22 cellular contexts compared by ENCODE assay signal in genomic region chr16:54207837-54208236, GRCh38.
"Had no signal": no experiment of that assay in that cellular context is flagged by ENCODE, and none has a peak within 500 bp of the region (broad histone marks: within the 10 kb centered on the region; RNA-seq: fewer than 3 reads in every experiment).

No MANE protein-coding gene starts in this region.

- H3K4me1 ChIP-seq: adrenal gland, Peyer's patch had no signal

- H3K27ac ChIP-seq: adrenal gland, Peyer's patch, VCaP had no signal

- H3K36me3 Mint-ChIP-seq: activated naive CD4-positive, alpha-beta T cell treated with anti-CD3 and anti-CD28 coated beads, Interleukin-2, amount 10 ng/mL, durations not matched to agents 7 days and 5 days; activated naive CD8-positive, alpha-beta T cell treated with anti-CD3 and anti-CD28 coated beads for 36 hours had no signal

- H3K36me3 ChIP-seq: adrenal gland, Peyer's patch had no signal

- H3K27me3 ChIP-seq: adrenal gland, Peyer's patch had no signal

- H3K9me3 ChIP-seq: adrenal gland, Peyer's patch had no signal

- H3K4me3 Mint-ChIP-seq: activated CD4-positive, alpha-beta T cell treated with anti-CD3 and anti-CD28 coated beads for 36 hours; activated CD8-positive, alpha-beta T cell treated with anti-CD3 and anti-CD28 coated beads for 36 hours; activated naive CD4-positive, alpha-beta T cell treated with anti-CD3 and anti-CD28 coated beads, Interleukin-2, amount 10 ng/mL, durations not matched to agents 7 days and 5 days; activated naive CD8-positive, alpha-beta T cell treated with anti-CD3 and anti-CD28 coated beads for 36 hours; activated T-cell treated with anti-CD3 and anti-CD28 coated beads, Interleukin-2, amount 50 U/mL, for 72 hours had no signal

- DNase-seq: activated CD4-positive, alpha-beta T cell treated with anti-CD3 and anti-CD28 coated beads for 36 hours; activated CD4-positive, CD25-positive, alpha-beta regulatory T cell; activated CD8-positive, alpha-beta memory T cell treated with anti-CD3 and anti-CD28 coated beads, Interleukin-2, amount 50 U/mL, for 4 hours; activated CD8-positive, alpha-beta T cell treated with anti-CD3 and anti-CD28 coated beads for 36 hours; activated gamma-delta T cell treated with Interleukin-2 at 50 U/mL for 16 hours; activated naive CD4-positive, alpha-beta T cell treated with anti-CD3 and anti-CD28 coated beads, Interleukin-2, amount 10 ng/mL, durations not matched to agents 7 days and 5 days; activated naive CD8-positive, alpha-beta T cell treated with anti-CD3 and anti-CD28 coated beads for 36 hours; activated T-cell treated with anti-CD3 and anti-CD28 coated beads, Interleukin-2, amount 50 U/mL, for 72 hours; adrenal gland; anterior cingulate cortex; caudate nucleus; NCI-H1105 treated with DMSO at 0.1 percent for 48 hours; NCI-H1436 treated with DMSO at 0.1 percent for 48 hours; NCI-H187; NCI-H2081; NCI-H510A treated with DMSO at 0.1 percent for 48 hours; NCI-H69; Peyer's patch; SIG-M5; T-helper 1 cell had no signal

- H3K27me3 Mint-ChIP-seq: activated CD4-positive, alpha-beta T cell treated with anti-CD3 and anti-CD28 coated beads for 36 hours had no signal

- ATAC-seq: activated CD4-positive, alpha-beta T cell treated with anti-CD3 and anti-CD28 coated beads for 36 hours; activated CD8-positive, alpha-beta T cell treated with anti-CD3 and anti-CD28 coated beads for 36 hours; activated T-cell treated with anti-CD3 and anti-CD28 coated beads, Interleukin-2, amount 50 U/mL, for 72 hours had no signal

- H3K4me3 ChIP-seq: adrenal gland, Peyer's patch had no signal

- H3K27ac Mint-ChIP-seq: activated CD4-positive, alpha-beta T cell treated with anti-CD3 and anti-CD28 coated beads for 36 hours; activated CD8-positive, alpha-beta T cell treated with anti-CD3 and anti-CD28 coated beads for 36 hours; activated naive CD4-positive, alpha-beta T cell treated with anti-CD3 and anti-CD28 coated beads, Interleukin-2, amount 10 ng/mL, durations not matched to agents 7 days and 5 days; activated naive CD8-positive, alpha-beta T cell treated with anti-CD3 and anti-CD28 coated beads for 36 hours; activated T-cell treated with anti-CD3 and anti-CD28 coated beads, Interleukin-2, amount 50 U/mL, for 72 hours; activated T-helper 2 cell treated with anti-CD3 and anti-CD28 coated beads, Interferon-gamma antibody, Interleukin-2, Interleukin-4, amounts not matched to agents 10 μg/mL and 5 μg/mL and 100 μg/mL, durations not matched to agents 14 hours and 24 hours and 36 hours had no signal

- H3K9me3 Mint-ChIP-seq: activated CD8-positive, alpha-beta T cell treated with anti-CD3 and anti-CD28 coated beads for 36 hours; activated naive CD4-positive, alpha-beta T cell treated with anti-CD3 and anti-CD28 coated beads, Interleukin-2, amount 10 ng/mL, durations not matched to agents 7 days and 5 days; activated naive CD8-positive, alpha-beta T cell treated with anti-CD3 and anti-CD28 coated beads for 36 hours; activated T-cell treated with anti-CD3 and anti-CD28 coated beads, Interleukin-2, amount 50 U/mL, for 72 hours; activated T-helper 2 cell treated with anti-CD3 and anti-CD28 coated beads, Interferon-gamma antibody, Interleukin-2, Interleukin-4, amounts not matched to agents 10 μg/mL and 5 μg/mL and 100 μg/mL, durations not matched to agents 14 hours and 24 hours and 36 hours had no signal

- H3K4me1 Mint-ChIP-seq: activated CD4-positive, alpha-beta T cell treated with anti-CD3 and anti-CD28 coated beads for 36 hours; activated naive CD4-positive, alpha-beta T cell treated with anti-CD3 and anti-CD28 coated beads, Interleukin-2, amount 10 ng/mL, durations not matched to agents 7 days and 5 days; activated naive CD8-positive, alpha-beta T cell treated with anti-CD3 and anti-CD28 coated beads for 36 hours had no signal
